Comparison of ENCODE assay signal across 8 cellular contexts in the genomic region with DNA sequence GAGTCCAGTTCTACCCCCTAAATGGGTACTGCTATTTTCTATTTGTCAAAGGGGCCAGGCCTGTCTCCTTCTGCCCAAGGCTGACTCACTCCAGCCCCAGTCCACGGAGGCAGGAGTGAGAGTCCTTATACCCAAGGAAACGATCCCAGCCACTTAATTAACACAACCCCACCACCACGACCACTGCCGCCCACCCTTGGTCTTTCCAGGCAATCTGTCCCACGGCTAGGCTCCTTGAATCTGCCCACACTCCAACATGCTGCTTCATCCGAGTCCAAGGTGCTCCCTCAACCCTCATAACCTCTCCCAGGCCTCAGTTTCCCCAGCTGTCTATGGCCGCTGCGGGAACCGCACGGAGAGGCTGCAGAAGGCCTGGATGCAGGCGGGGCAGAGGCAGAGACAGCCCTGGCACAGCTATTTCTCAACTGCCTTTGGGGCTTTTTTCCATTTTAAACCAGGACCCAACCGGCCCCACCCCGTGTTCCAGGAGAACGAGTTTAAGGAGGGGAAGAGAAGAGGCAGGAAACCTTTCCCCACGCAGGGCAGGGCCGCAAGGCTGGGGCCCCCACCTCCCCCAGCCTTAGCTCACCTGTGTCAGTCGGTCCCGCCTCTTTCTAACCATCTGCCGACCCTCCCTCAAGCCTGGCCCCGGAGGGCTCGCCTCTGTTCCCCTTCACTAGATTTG. TPM values are rescaled to one million over a fixed set of nuclear protein-coding genes. Genes with fewer than 3 reads are reported as not detected.
DNase-seq lines count a peak whose midpoint lies in the region; ATAC-seq, FAIRE-seq and TF ChIP-seq lines count a peak whose summit lies in the region.

No MANE protein-coding gene starts in this region.

- in situ Hi-C loops in K562 (cut with MboI) = no loop called here

- TF ChIP-seq EP300 in K562 (IDR thresholded peaks at IDR 0.05; ENCODE audit: low read length) = no peak

- no peak for FAIRE-seq in K562 (lab: Jason Lieb, UNC)

- TF ChIP-seq CTCF in K562 (IDR thresholded peaks at IDR 0.05 in 2 of 3, conservative IDR thresholded peaks at IDR 0.05 in 1 of 3; ENCODE audit: insufficient read depth in 2 of 3, low read depth in 1 of 3, low read length in 3 of 3) = no peak
- TF ChIP-seq CTCF in left lung (IDR thresholded peaks at IDR 0.05) = no peak

- H3K27me3 ChIP-seq in K562 (ENCODE audit: control insufficient read depth in 2 of 2, insufficient read depth in 2 of 2, low read length in 2 of 2) = no peaks in the 10 kb centered on the region
- no peaks in the 10 kb centered on the region for H3K27me3 ChIP-seq in left lung
- H3K27me3 ChIP-seq in thymus (ENCODE audit: control insufficient read depth, insufficient read depth) = no peaks in the 10 kb centered on the region

- H3K27ac Mint-ChIP-seq in T-helper 1 cell treated with Interleukin-12 subunit alpha and Interleukin-12 subunit beta and Interleukin-4 antibody, amounts not matched to agents 30 μg/mL and 1 μg/mL, for 36 hours = no peak overlapping the region

- peak overlapping the region; percentile 88 for H3K4me2 ChIP-seq in K562 (ENCODE audit: insufficient read depth, low read length)

- H3K9me3 ChIP-seq in K562 (replicated peaks; ENCODE audit: control insufficient read depth, insufficient read depth, low read depth, low read length) (peaks cover 5% of the 10 kb centered on the region; the same call in 1 of the 2 replicates), left lung (no peaks in the 10 kb centered on the region), thymus (ENCODE audit: control insufficient read depth) (no peaks in the 10 kb centered on the region)

- H2AFZ ChIP-seq in K562 (ENCODE audit: low read depth, low read length) = peak overlapping the region; percentile 53; the same call in 1 of the 2 replicates

- H3K9ac ChIP-seq in K562 (ENCODE audit: insufficient read depth in 1 of 2, low read depth in 2 of 2, low read length in 2 of 2) = peak overlapping the region in 1 of 2 experiments; percentile 84; a peak in 2 of 4 replicates

- no peaks in the 10 kb centered on the region for H3K36me3 ChIP-seq in K562 (ENCODE audit: control insufficient read depth, insufficient read depth, low read length)
- H3K36me3 ChIP-seq in left lung = peaks cover 0 to 42% of the 10 kb centered on the region in 2 donors
- peaks cover 13% of the 10 kb centered on the region for H3K36me3 ChIP-seq in thymus (ENCODE audit: control insufficient read depth, insufficient read depth)

- H3K79me2 ChIP-seq in K562 (ENCODE audit: control insufficient read depth, insufficient read depth, low read length) = no peaks in the 10 kb centered on the region

- H3K4me3 Mint-ChIP-seq in T-helper 1 cell treated with Interleukin-12 subunit alpha and Interleukin-12 subunit beta and Interleukin-4 antibody, amounts not matched to agents 30 μg/mL and 1 μg/mL, for 36 hours = peak overlapping the region; percentile 74

- H3K27ac ChIP-seq in K562 (ENCODE audit: extremely low read depth, low read depth, low read length) (no peak overlapping the region), left lung (peak overlapping the region; percentile 65 to 80), thymus (ENCODE audit: low read depth) (peak overlapping the region; percentile 85)

- intact Hi-C loops in K562 (cut with micrococcal nuclease) (no loop called here), left lung (cut with DNase I) (no loop called here)

- peak overlapping the region; percentile 40 for H3K4me3 ChIP-seq in K562
- H3K4me3 ChIP-seq in left lung = peak overlapping the region; percentile 72 to 80
- H3K4me3 ChIP-seq in thymus (ENCODE audit: low read length) = peak overlapping the region; percentile 63

- no peaks in the 10 kb centered on the region for H3K9me3 Mint-ChIP-seq in T-helper 1 cell treated with Interleukin-12 subunit alpha and Interleukin-12 subunit beta and Interleukin-4 antibody, amounts not matched to agents 30 μg/mL and 1 μg/mL, for 36 hours

- no peak for TF ChIP-seq RAD21 in K562 (CRISPR knock-in tag; conservative IDR thresholded peaks at IDR 0.05 in 1 of 2, IDR thresholded peaks at IDR 0.05 in 1 of 2)

- no peaks in the 10 kb centered on the region for H3K9me1 ChIP-seq in K562 (ENCODE audit: control insufficient read depth, insufficient read depth, low read length)

- no peaks in the 10 kb centered on the region for H4K20me1 ChIP-seq in K562 (replicated peaks; ENCODE audit: control insufficient read depth, insufficient read depth, low read length)

- peaks cover 12% of the 10 kb centered on the region for H3K4me1 Mint-ChIP-seq in T-helper 1 cell treated with Interleukin-12 subunit alpha and Interleukin-12 subunit beta and Interleukin-4 antibody, amounts not matched to agents 30 μg/mL and 1 μg/mL, for 36 hours (ENCODE audit: low read depth)

- peaks cover 19% of the 10 kb centered on the region for H3K36me3 Mint-ChIP-seq in T-helper 1 cell treated with Interleukin-12 subunit alpha and Interleukin-12 subunit beta and Interleukin-4 antibody, amounts not matched to agents 30 μg/mL and 1 μg/mL, for 36 hours (ENCODE audit: low read depth)

- POLR2A ChIA-PET in K562 (lab: Yijun Ruan, JAX) = interaction anchor here (0.6 to 1.4 kb wide), 5 partner anchors 8 to 796 kb away, joined by 3 to 4 read pairs (median 3); no protein-coding TSS in a partner anchor

- no TSS peak for BruUV-seq in K562 (replicated peaks; lab: Mats Ljungman, UMichigan)

- ATAC-seq in K562 (peak; percentile 8; the same call in 2 of the 3 replicates), left lung (peak; percentile 71)

- no peak for TF ChIP-seq POLR2A in K562 (conservative IDR thresholded peaks at IDR 0.05)

- WGBS in K562 (ENCODE audit: insufficient coverage, low coverage, missing lambda C conversion rate) = 45% methylated on average over 18 of the region's 21 CpGs
- 43% methylated on average over 21 of the region's 21 CpGs for WGBS in thymus

- no peaks in the 10 kb centered on the region for H3K27me3 Mint-ChIP-seq in T-helper 1 cell treated with Interleukin-12 subunit alpha and Interleukin-12 subunit beta and Interleukin-4 antibody, amounts not matched to agents 30 μg/mL and 1 μg/mL, for 36 hours (ENCODE audit: low read depth)

- DNase-seq in T-helper 1 cell = no peak
- DNase-seq in K562 (ENCODE audit: extremely low read depth in 1 of 4, low spot score in 3 of 4) = no peak
- no peak for DNase-seq in left lung
- no peak for DNase-seq in cerebellar cortex (ENCODE audit: low spot score)
- no peak for DNase-seq in SHP77 (lab: John Stamatoyannopoulos, UW)
- DNase-seq in GF-D8 (lab: John Stamatoyannopoulos, UW) = no peak

- CTCF ChIA-PET in K562 (lab: Yijun Ruan, JAX; ENCODE audit: low intra/inter-chr PET ratio) = no interaction called here

- H3K4me1 ChIP-seq in K562 (replicated peaks in 1 of 2; ENCODE audit: control insufficient read depth in 2 of 2, insufficient read depth in 2 of 2, low read length in 2 of 2) (peaks cover 5 to 29% of the 10 kb centered on the region in 2 experiments; a peak in 4 of 5 replicates), left lung (peaks cover 6 to 40% of the 10 kb centered on the region in 2 donors), thymus (ENCODE audit: control insufficient read depth, insufficient read depth, low read length) (peaks cover 4% of the 10 kb centered on the region)

RNA-seq across cellular contexts. Expression of gene RAB3D, which starts 0.7 kb away (rescaled TPM):
- 3.0 and 8.8 TPM in 2 replicates for total RNA-seq in K562 (2011; cell fraction: chromatin; rRNA removed; ENCODE audit: low replicate concordance)
- 2.5 and 3.2 TPM in 2 replicates for total RNA-seq in K562 (2011; cell fraction: nucleolus; rRNA removed)
- total RNA-seq in K562 (2011; cell fraction: nucleoplasm; rRNA removed) = 2.6 TPM in 2 replicates
- total RNA-seq in K562 (2014; rRNA removed) = 1.2 and 1.6 TPM in 2 replicates
- total RNA-seq in K562 (2014; rRNA removed; fragmentation: Illumina TruSeq; extraction: Trizol) = 1.3 and 1.4 TPM in 2 replicates
- 1.8 and 1.9 TPM in 2 replicates for total RNA-seq in K562 (2015; rRNA removed; fragmentation: Illumina TruSeq; extraction: Trizol)
- 3.3 and 4.5 TPM in 2 replicates for total RNA-seq in K562 (2021)
- 3.0 and 3.8 TPM in 2 replicates for polyA plus RNA-seq in K562 (2011; rRNA removed)
- polyA plus RNA-seq in K562 (2011; cell fraction: cytosol; rRNA removed) = 2.6 and 3.9 TPM in 2 replicates
- polyA plus RNA-seq in K562 (2011; cell fraction: nucleus; rRNA removed) = 1.3 and 1.7 TPM in 2 replicates
- polyA plus RNA-seq in K562 (2012) = 1.1 and 2.3 TPM in 2 replicates
- 0.89 and 1.4 TPM in 2 replicates for polyA plus RNA-seq in K562 (2014; fragmentation: Illumina TruSeq; extraction: Trizol)
- 1 to 10 TPM in 1 of 2 experiments, under 1 TPM in 1; 0.34 to 1.1 TPM for polyA plus RNA-seq in K562 (2014; fragmentation: Nextera tagmentation; extraction: Ambion mirVana)
- 1.5 and 1.9 TPM in 2 replicates for polyA plus RNA-seq in K562 (2014; rRNA removed)
- polyA minus RNA-seq in K562 (2011; rRNA and poly(A)+ RNA removed) = 7.1 and 8.6 TPM in 2 replicates
- polyA minus RNA-seq in K562 (2011; cell fraction: cytosol; rRNA and poly(A)+ RNA removed) = 2.7 and 4.4 TPM in 2 replicates
- polyA minus RNA-seq in K562 (2011; cell fraction: nucleus; rRNA and poly(A)+ RNA removed) = 1.2 and 1.6 TPM in 2 replicates
- total RNA-seq in left lung = 10 to 100 TPM; 65.4 to 71.6 TPM
- polyA plus RNA-seq in thymus = 7.8 TPM

RNA-seq across cellular contexts. Expression of gene TMEM205, which starts 7.4 kb away (rescaled TPM):
- total RNA-seq in K562 (2011; cell fraction: chromatin; rRNA removed; ENCODE audit: low replicate concordance) = 24.9 and 71.9 TPM in 2 replicates
- 125 and 126 TPM in 2 replicates for total RNA-seq in K562 (2011; cell fraction: nucleolus; rRNA removed)
- 67.8 and 77.4 TPM in 2 replicates for total RNA-seq in K562 (2011; cell fraction: nucleoplasm; rRNA removed)
- total RNA-seq in K562 (2014; rRNA removed) = 63.3 and 68.9 TPM in 2 replicates
- total RNA-seq in K562 (2014; rRNA removed; fragmentation: Illumina TruSeq; extraction: Trizol) = 21.2 and 26.1 TPM in 2 replicates
- 32.0 and 33.7 TPM in 2 replicates for total RNA-seq in K562 (2015; rRNA removed; fragmentation: Illumina TruSeq; extraction: Trizol)
- 44.1 and 45.6 TPM in 2 replicates for total RNA-seq in K562 (2021)
- 57.7 and 68.8 TPM in 2 replicates for polyA plus RNA-seq in K562 (2011; rRNA removed)
- polyA plus RNA-seq in K562 (2011; cell fraction: cytosol; rRNA removed) = 179 and 221 TPM in 2 replicates
- polyA plus RNA-seq in K562 (2011; cell fraction: nucleus; rRNA removed) = 92.4 and 97.3 TPM in 2 replicates
- polyA plus RNA-seq in K562 (2012) = 57.1 and 57.4 TPM in 2 replicates
- polyA plus RNA-seq in K562 (2014; fragmentation: Illumina TruSeq; extraction: Trizol) = 72.6 and 73.2 TPM in 2 replicates
- 10 to 100 TPM; 21.3 to 27.3 TPM for polyA plus RNA-seq in K562 (2014; fragmentation: Nextera tagmentation; extraction: Ambion mirVana)
- polyA plus RNA-seq in K562 (2014; rRNA removed) = 81.5 and 83.8 TPM in 2 replicates
- 30.4 and 35.1 TPM in 2 replicates for polyA minus RNA-seq in K562 (2011; rRNA and poly(A)+ RNA removed)
- polyA minus RNA-seq in K562 (2011; cell fraction: cytosol; rRNA and poly(A)+ RNA removed) = 26.4 and 28.5 TPM in 2 replicates
- 4.7 and 11.6 TPM in 2 replicates for polyA minus RNA-seq in K562 (2011; cell fraction: nucleus; rRNA and poly(A)+ RNA removed)
- 10 to 100 TPM; 71.4 to 88.0 TPM for total RNA-seq in left lung
- 75.2 TPM for polyA plus RNA-seq in thymus

RNA-seq across cellular contexts. Expression of gene CCDC159, which starts 7.6 kb away (rescaled TPM):
- 35.6 and 69.3 TPM in 2 replicates for total RNA-seq in K562 (2011; cell fraction: chromatin; rRNA removed; ENCODE audit: low replicate concordance)
- total RNA-seq in K562 (2011; cell fraction: nucleolus; rRNA removed) = 24.6 and 29.0 TPM in 2 replicates
- 35.5 and 35.6 TPM in 2 replicates for total RNA-seq in K562 (2011; cell fraction: nucleoplasm; rRNA removed)
- total RNA-seq in K562 (2014; rRNA removed) (3.6 and 3.7 TPM in 2 replicates), K562 (2014; rRNA removed; fragmentation: Illumina TruSeq; extraction: Trizol) (3.1 and 3.9 TPM in 2 replicates), K562 (2015; rRNA removed; fragmentation: Illumina TruSeq; extraction: Trizol) (3.9 and 4.7 TPM in 2 replicates), K562 (2021) (5.9 and 7.6 TPM in 2 replicates), left lung (10 to 100 TPM; 29.9 to 32.8 TPM)
- polyA plus RNA-seq in K562 (2011; rRNA removed) (6.8 and 9.4 TPM in 2 replicates), K562 (2014; fragmentation: Illumina TruSeq; extraction: Trizol) (8.9 and 10.1 TPM in 2 replicates), K562 (2014; fragmentation: Nextera tagmentation; extraction: Ambion mirVana) (1 to 10 TPM in 1 of 2 experiments, under 1 TPM in 1; 0.68 to 2.5 TPM), K562 (2014; rRNA removed) (6.8 and 8.6 TPM in 2 replicates), thymus (56.9 TPM)
- 5.8 and 5.9 TPM in 2 replicates for polyA plus RNA-seq in K562 (2011; cell fraction: cytosol; rRNA removed)
- polyA plus RNA-seq in K562 (2011; cell fraction: nucleus; rRNA removed) = 52.3 and 65.7 TPM in 2 replicates
- 13.1 and 29.9 TPM in 2 replicates for polyA plus RNA-seq in K562 (2012)
- 2.1 and 3.3 TPM in 2 replicates for polyA minus RNA-seq in K562 (2011; rRNA and poly(A)+ RNA removed)
- polyA minus RNA-seq in K562 (2011; cell fraction: cytosol; rRNA and poly(A)+ RNA removed) = not detected in 2 replicates
- 14.4 and 14.7 TPM in 2 replicates for polyA minus RNA-seq in K562 (2011; cell fraction: nucleus; rRNA and poly(A)+ RNA removed)

RNA-seq across cellular contexts. Expression of gene PLPPR2, which starts 16.5 kb away (rescaled TPM):
- total RNA-seq in K562 (2011; cell fraction: chromatin; rRNA removed; ENCODE audit: low replicate concordance) = 8.1 and 27.1 TPM in 2 replicates
- total RNA-seq in K562 (2011; cell fraction: nucleolus; rRNA removed) = 25.7 and 35.0 TPM in 2 replicates
- 21.9 and 29.8 TPM in 2 replicates for total RNA-seq in K562 (2011; cell fraction: nucleoplasm; rRNA removed)
- total RNA-seq in K562 (2014; rRNA removed) = 4.4 and 11.2 TPM in 2 replicates
- 1.8 and 2.1 TPM in 2 replicates for total RNA-seq in K562 (2014; rRNA removed; fragmentation: Illumina TruSeq; extraction: Trizol)
- total RNA-seq in K562 (2015; rRNA removed; fragmentation: Illumina TruSeq; extraction: Trizol) = 2.6 and 3.1 TPM in 2 replicates
- 15.9 and 17.6 TPM in 2 replicates for total RNA-seq in K562 (2021)
- 3.4 and 6.3 TPM in 2 replicates for polyA plus RNA-seq in K562 (2011; rRNA removed)
- 5.2 and 13.0 TPM in 2 replicates for polyA plus RNA-seq in K562 (2011; cell fraction: cytosol; rRNA removed)
- polyA plus RNA-seq in K562 (2011; cell fraction: nucleus; rRNA removed) = 21.6 and 30.6 TPM in 2 replicates
- 16.0 and 16.8 TPM in 2 replicates for polyA plus RNA-seq in K562 (2012)
- 8.1 and 12.8 TPM in 2 replicates for polyA plus RNA-seq in K562 (2014; fragmentation: Illumina TruSeq; extraction: Trizol)
- polyA plus RNA-seq in K562 (2014; fragmentation: Nextera tagmentation; extraction: Ambion mirVana) = under 1 TPM; 0.49 TPM
- 8.6 and 10.0 TPM in 2 replicates for polyA plus RNA-seq in K562 (2014; rRNA removed)
- 1.1 and 2.5 TPM in 2 replicates for polyA minus RNA-seq in K562 (2011; rRNA and poly(A)+ RNA removed)
- 6.1 and 10.4 TPM in 2 replicates for polyA minus RNA-seq in K562 (2011; cell fraction: cytosol; rRNA and poly(A)+ RNA removed)
- polyA minus RNA-seq in K562 (2011; cell fraction: nucleus; rRNA and poly(A)+ RNA removed) = 7.2 and 8.5 TPM in 2 replicates
- 10 to 100 TPM; 31.0 to 36.3 TPM for total RNA-seq in left lung
- 9.7 TPM for polyA plus RNA-seq in thymus

RNA-seq across cellular contexts. Expression of gene SWSAP1, which starts 35.8 kb away (rescaled TPM):
- 1.5 and 2.6 TPM in 2 replicates for total RNA-seq in K562 (2011; cell fraction: chromatin; rRNA removed; ENCODE audit: low replicate concordance)
- total RNA-seq in K562 (2011; cell fraction: nucleolus; rRNA removed) = 2.6 and 3.5 TPM in 2 replicates
- total RNA-seq in K562 (2011; cell fraction: nucleoplasm; rRNA removed) = 2.3 and 3.1 TPM in 2 replicates
- total RNA-seq in K562 (2014; rRNA removed) = 2.8 and 3.9 TPM in 2 replicates
- total RNA-seq in K562 (2014; rRNA removed; fragmentation: Illumina TruSeq; extraction: Trizol) = 0.77 and 0.80 TPM in 2 replicates
- total RNA-seq in K562 (2015; rRNA removed; fragmentation: Illumina TruSeq; extraction: Trizol) = 1.9 and 2.3 TPM in 2 replicates
- 2.5 and 3.0 TPM in 2 replicates for total RNA-seq in K562 (2021)
- 1.3 and 1.8 TPM in 2 replicates for polyA plus RNA-seq in K562 (2011; rRNA removed)
- polyA plus RNA-seq in K562 (2011; cell fraction: cytosol; rRNA removed) = 1.9 and 3.2 TPM in 2 replicates
- 1.2 and 1.3 TPM in 2 replicates for polyA plus RNA-seq in K562 (2011; cell fraction: nucleus; rRNA removed)
- 2.9 and 3.1 TPM in 2 replicates for polyA plus RNA-seq in K562 (2012)
- polyA plus RNA-seq in K562 (2014; fragmentation: Illumina TruSeq; extraction: Trizol) = 1.7 and 2.6 TPM in 2 replicates
- under 1 TPM; 0.18 to 0.73 TPM for polyA plus RNA-seq in K562 (2014; fragmentation: Nextera tagmentation; extraction: Ambion mirVana)
- polyA plus RNA-seq in K562 (2014; rRNA removed) = 2.0 and 4.3 TPM in 2 replicates
- polyA minus RNA-seq in K562 (2011; rRNA and poly(A)+ RNA removed) = 0.51 and 0.67 TPM in 2 replicates
- polyA minus RNA-seq in K562 (2011; cell fraction: cytosol; rRNA and poly(A)+ RNA removed) = 0.48 TPM in 1 of 2 replicates, not detected in the other
- polyA minus RNA-seq in K562 (2011; cell fraction: nucleus; rRNA and poly(A)+ RNA removed) = 0.54 and 2.1 TPM in 2 replicates
- total RNA-seq in left lung = 1 to 10 TPM; 3.1 to 3.2 TPM
- polyA plus RNA-seq in thymus = 5.9 TPM

Comparison
In these comparisons a context has a peak if more than half of its experiments do, and no peak if none do; other contexts are left out.
1. RNA of gene RAB3D, which starts 0.7 kb away (total RNA-seq): 65.4 to 71.6 TPM in left lung; 1.2 to 8.8 TPM in K562; every median in the first group is over 4 times any median in the second.
2. Peak in every context shown above with its lines, with median percentiles within 50 percentile points of each other: H3K4me3 ChIP-seq.